1 cellular context compared by ENCODE assay signal in the genomic region with DNA sequence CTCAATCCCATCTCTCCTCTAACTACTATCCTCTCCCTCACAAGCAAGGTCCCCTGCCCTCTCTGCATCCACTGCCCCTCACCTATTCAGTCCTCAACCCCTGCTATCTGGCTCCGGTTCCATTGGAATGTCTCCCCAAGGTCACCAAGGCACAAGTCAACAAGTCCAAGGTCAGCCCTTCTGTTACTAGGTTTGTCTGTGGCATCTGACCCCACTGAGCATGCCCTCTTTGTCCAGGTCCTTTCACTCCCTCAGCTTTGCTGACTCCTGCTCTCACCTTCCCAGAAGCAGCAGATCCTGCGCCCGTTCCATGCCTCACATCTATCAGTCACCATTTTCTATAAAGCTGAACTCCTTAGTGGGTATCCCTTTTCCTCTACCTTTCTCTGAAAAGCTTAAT.
TF ChIP-seq lines count a peak whose summit lies in the region.

No MANE protein-coding gene starts in this region.

TF ChIP-seq in HepG2, 621 proteins besides CTCF, POLR2A, EP300 and RAD21 (continued from another document):
- no peak for TF ChIP-seq ZNF800 (CRISPR knock-in tag; IDR thresholded peaks at IDR 0.05)
- peak; percentile 82; the same call in 1 of the 2 replicates for TF ChIP-seq HDAC1 (CRISPR knock-in tag; IDR thresholded peaks at IDR 0.05)
